8 cellular contexts compared by ENCODE assay signal in the genomic region with DNA sequence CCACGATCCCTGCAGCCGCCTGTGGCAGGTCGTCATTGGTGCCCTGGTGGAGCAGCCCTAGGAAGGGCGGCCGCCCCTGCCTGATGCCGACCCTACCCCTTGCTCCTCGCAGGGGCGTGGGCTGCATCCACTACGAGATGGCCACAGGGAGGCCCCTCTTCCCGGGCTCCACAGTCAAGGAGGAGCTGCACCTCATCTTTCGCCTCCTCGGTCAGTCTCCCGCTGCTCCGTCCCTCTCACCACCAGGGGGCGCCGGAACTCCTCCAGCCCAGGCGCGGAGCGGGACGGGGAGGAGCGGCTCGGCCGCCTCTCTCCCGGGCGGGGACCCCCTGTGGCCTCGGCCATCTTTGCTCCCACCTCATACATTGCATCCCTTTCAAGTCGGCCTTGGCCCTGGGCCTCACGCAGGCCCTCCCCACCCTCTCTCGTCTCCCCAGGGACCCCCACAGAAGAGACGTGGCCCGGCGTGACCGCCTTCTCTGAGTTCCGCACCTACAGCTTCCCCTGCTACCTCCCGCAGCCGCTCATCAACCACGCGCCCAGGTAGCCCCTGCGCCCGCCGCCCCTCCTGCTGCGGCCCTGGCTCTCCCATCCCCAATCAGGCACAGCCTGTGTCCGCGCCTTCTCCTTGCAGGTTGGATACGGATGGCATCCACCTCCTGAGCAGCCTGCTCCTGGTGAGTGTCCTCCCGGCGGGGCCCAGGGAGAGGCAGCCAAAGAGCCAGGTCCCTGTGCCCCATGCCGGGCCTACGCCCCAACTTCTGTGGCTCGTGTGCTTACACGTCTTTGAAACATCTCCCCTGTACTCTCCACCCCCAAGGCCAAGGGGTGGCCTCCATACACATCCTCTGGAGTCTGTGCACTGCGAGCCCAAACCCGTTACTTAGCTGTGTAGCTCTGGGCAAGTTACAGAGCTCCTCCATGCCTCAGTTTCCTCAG. TPM values are rescaled to one million over a fixed set of nuclear protein-coding genes. Genes with fewer than 3 reads are reported as not detected.
A peak's percentile ranks its signal among the peaks of the same experiment; 100 is the strongest.
DNase-seq lines count a peak whose midpoint lies in the region; ATAC-seq and TF ChIP-seq lines count a peak whose summit lies in the region.

No MANE protein-coding gene starts in this region.

- intact Hi-C loops in right lobe of liver (cut with DNase I), result loop anchor here (5.0 to 10.0 kb wide), 2 partner anchors 128 to 194 kb away; no protein-coding TSS in a partner anchor

- H3K36me3 Mint-ChIP-seq in GM23338 (ENCODE audit: low read depth), result peaks cover 50% of the 10 kb centered on the region
- H3K36me3 Mint-ChIP-seq in activated CD4-positive, alpha-beta T cell treated with anti-CD3 and anti-CD28 coated beads, Interleukin-2, amount 10 ng/mL, durations not matched to agents 7 days and 5 days (ENCODE audit: low read depth), result no peaks in the 10 kb centered on the region

- H3K27me3 Mint-ChIP-seq in GM23338 (ENCODE audit: insufficient read depth, low read depth, poor library complexity), result peaks cover 13% of the 10 kb centered on the region
- H3K27me3 Mint-ChIP-seq in activated CD4-positive, alpha-beta T cell treated with anti-CD3 and anti-CD28 coated beads, Interleukin-2, amount 10 ng/mL, durations not matched to agents 7 days and 5 days, result no peaks in the 10 kb centered on the region

- H3K4me2 ChIP-seq in GM23338, result peak overlapping the region; percentile 81

- no peaks in the 10 kb centered on the region for H3K27me3 ChIP-seq in GM23338 (ENCODE audit: insufficient read depth)
- no peaks in the 10 kb centered on the region for H3K27me3 ChIP-seq in right lobe of liver

- 34% methylated on average over 6 of the region's 53 CpGs for WGBS in right lobe of liver (ENCODE audit: insufficient coverage, low coverage, low lambda C conversion rate, missing lambda C conversion rate)

- CTCF ChIA-PET in activated CD4-positive, alpha-beta T cell treated with anti-CD3 and anti-CD28 coated beads, Interleukin-2, amount 10 ng/mL, durations not matched to agents 7 days and 5 days (lab: Charles Lee), result interaction anchor here (0.6 to 3.9 kb wide), 10 partner anchors 8 to 146 kb away, joined by 3 to 26 read pairs (median 4); no protein-coding TSS in a partner anchor

- H3K9me3 ChIP-seq in right lobe of liver, result no peaks in the 10 kb centered on the region

- H3K4me3 Mint-ChIP-seq in GM23338, result no peak overlapping the region; the same call in 2 of the 3 replicates
- H3K4me3 Mint-ChIP-seq in activated CD4-positive, alpha-beta T cell treated with anti-CD3 and anti-CD28 coated beads, Interleukin-2, amount 10 ng/mL, durations not matched to agents 7 days and 5 days, result no peak overlapping the region

- H3K27ac ChIP-seq in GM23338 (ENCODE audit: low read depth) (no peak overlapping the region), coronary artery (no peak overlapping the region), right lobe of liver (no peak overlapping the region)

- TF ChIP-seq POLR2A in right lobe of liver (IDR thresholded peaks at IDR 0.05), result no peak

- H3K4me3 ChIP-seq in GM23338 (peak overlapping the region; percentile 46), coronary artery (peak overlapping the region; percentile 38), right lobe of liver (no peak overlapping the region)

- DNase-seq in CD1c-positive myeloid dendritic cell (ENCODE audit: extremely low spot score) (peak; percentile 86), GM23338 (ENCODE audit: low spot score) (peak; percentile 95), NCI-H345 treated with DMSO at 0.1 percent for 48 hours (lab: John Stamatoyannopoulos, UW; ENCODE audit: unreplicated experiment) (peak; percentile 41), coronary artery (ENCODE audit: low spot score) (no peak), right lobe of liver (peak; percentile 74 to 82 (median 80))
- peak; percentile 82 for DNase-seq in activated CD4-positive, alpha-beta T cell treated with anti-CD3 and anti-CD28 coated beads, Interleukin-2, amount 10 ng/mL, durations not matched to agents 7 days and 5 days
- DNase-seq in stimulated activated CD4-positive, alpha-beta T cell treated with anti-CD3 and anti-CD28 coated beads, TNF-alpha, amount 100 ng/mL, for 1 hour (ENCODE audit: low read depth in 3 of 3, low spot score in 1 of 3), result peak; percentile 41 to 86 (median 64)

- ATAC-seq in GM23338 (peak; percentile 89), right lobe of liver (peak; percentile 67 to 86 (median 73)), GM21786 (IDR thresholded peaks at IDR 0.05; ENCODE audit: unreplicated experiment) (no peak)

- TF ChIP-seq CTCF in GM23338 (conservative IDR thresholded peaks at IDR 0.05; ENCODE audit: low read depth in 2 of 2) (peak; percentile 84 to 97), coronary artery (IDR thresholded peaks at IDR 0.05) (peak; percentile 96), right lobe of liver (IDR thresholded peaks at IDR 0.05) (peak; percentile 83 to 97 (median 93))

- no peaks in the 10 kb centered on the region for H3K79me2 ChIP-seq in GM23338 (replicated peaks; ENCODE audit: insufficient read depth)

- H3K36me3 ChIP-seq in GM23338 (ENCODE audit: insufficient read depth) (peaks cover 3% of the 10 kb centered on the region; the same call in 1 of the 2 replicates), right lobe of liver (no peaks in the 10 kb centered on the region)

- POLR2A ChIA-PET in activated CD4-positive, alpha-beta T cell treated with anti-CD3 and anti-CD28 coated beads, Interleukin-2, amount 10 ng/mL, durations not matched to agents 7 days and 5 days (lab: Charles Lee), result no interaction called here

- peaks cover 9% of the 10 kb centered on the region for H3K4me1 ChIP-seq in GM23338 (ENCODE audit: insufficient read depth)
- no peaks in the 10 kb centered on the region for H3K4me1 ChIP-seq in right lobe of liver

- peaks cover 19% of the 10 kb centered on the region for H3K4me1 Mint-ChIP-seq in GM23338
- no peaks in the 10 kb centered on the region for H3K4me1 Mint-ChIP-seq in activated CD4-positive, alpha-beta T cell treated with anti-CD3 and anti-CD28 coated beads, Interleukin-2, amount 10 ng/mL, durations not matched to agents 7 days and 5 days

- peaks cover 10% of the 10 kb centered on the region; the same call in 1 of the 2 replicates for H3F3A ChIP-seq in GM23338 (replicated peaks; ENCODE audit: low read depth)

- H3K27ac Mint-ChIP-seq in GM23338, result no peak overlapping the region
- H3K27ac Mint-ChIP-seq in activated CD4-positive, alpha-beta T cell treated with anti-CD3 and anti-CD28 coated beads, Interleukin-2, amount 10 ng/mL, durations not matched to agents 7 days and 5 days, result no peak overlapping the region

- peaks cover 2% of the 10 kb centered on the region; the same call in 1 of the 3 replicates for H3K9me3 Mint-ChIP-seq in GM23338
- H3K9me3 Mint-ChIP-seq in activated CD4-positive, alpha-beta T cell treated with anti-CD3 and anti-CD28 coated beads, Interleukin-2, amount 10 ng/mL, durations not matched to agents 7 days and 5 days, result no peaks in the 10 kb centered on the region

- peaks cover 3% of the 10 kb centered on the region; the same call in 1 of the 2 replicates for H4K20me1 ChIP-seq in GM23338 (replicated peaks; ENCODE audit: insufficient read depth)

- H2AFZ ChIP-seq in GM23338, result peak overlapping the region; percentile 78; the same call in 1 of the 2 replicates

- no peaks in the 10 kb centered on the region for H3K9me2 ChIP-seq in GM23338 (ENCODE audit: insufficient read depth)

RNA-seq across cellular contexts. Expression of a gene that starts 24.7 kb away (rescaled TPM):
- 34.3 and 46.5 TPM in 2 replicates for total RNA-seq in GM23338 (2014; rRNA removed; shearing (Covaris generic))
- polyA plus RNA-seq in GM23338 (2016; fragmentation: Nextera tagmentation; extraction: Ambion mirVana), result 17.3 and 21.1 TPM in 2 replicates
- 1 to 10 TPM; 2.9 to 3.5 TPM for total RNA-seq in activated CD4-positive, alpha-beta T cell treated with anti-CD3 and anti-CD28 coated beads, Interleukin-2, amount 10 ng/mL, durations not matched to agents 7 days and 5 days
- total RNA-seq in right lobe of liver, result 10 to 100 TPM in 3 of 6 experiments, 1 to 10 TPM in 3; 6.3 to 22.3 (median 9.7) TPM

Comparison
In these comparisons a context has a peak if more than half of its experiments do, and no peak if none do; other contexts are left out.
1. H3K4me3 ChIP-seq: peak in GM23338 (single experiment) and coronary artery (single experiment); none in right lobe of liver (0 of 3).
2. Peak in every context shown above with its lines, with median percentiles within 50 percentile points of each other: CTCF ChIP-seq.